In the genomic region with DNA sequence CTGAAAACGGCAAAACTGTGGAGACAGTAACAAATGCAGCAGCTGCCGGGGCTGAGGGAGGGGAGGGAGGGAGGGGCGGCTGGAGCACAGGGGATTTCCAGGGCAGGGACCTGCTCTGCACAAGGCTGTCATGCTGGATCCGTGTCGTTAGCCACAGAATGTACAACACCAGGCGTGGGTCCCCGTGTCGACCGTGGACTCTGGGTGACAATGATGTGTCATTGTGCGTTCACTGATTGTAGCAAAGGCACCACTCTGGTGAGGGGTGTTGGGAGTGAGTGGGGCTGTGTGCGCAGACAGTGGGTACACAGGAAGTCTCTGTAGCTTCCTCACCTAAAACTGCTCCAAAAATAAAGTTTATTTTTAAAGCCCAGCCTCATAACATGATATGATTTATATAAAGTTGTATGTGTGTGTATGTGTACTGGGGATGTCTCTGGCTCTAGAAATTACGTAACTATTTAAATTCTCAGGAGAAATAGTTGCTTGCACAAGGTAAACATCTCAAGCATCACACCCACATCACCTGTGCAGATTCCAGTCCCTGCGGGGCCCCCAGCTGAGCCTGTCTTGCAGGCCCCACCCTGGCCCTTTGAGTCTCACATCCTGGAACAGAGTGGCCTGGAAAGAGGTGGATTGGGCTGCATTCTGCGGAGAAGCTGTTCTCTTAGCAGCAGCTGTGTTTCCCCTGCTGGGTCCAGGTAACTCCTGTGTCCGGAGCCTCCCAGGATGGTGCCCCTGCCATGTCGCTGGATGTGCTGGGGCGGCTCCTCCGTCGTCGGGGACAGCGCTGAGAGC, we compare ENCODE assay signal across 17 cellular contexts.
A peak's percentile ranks its signal among the peaks of the same experiment; 100 is the strongest.
DNase-seq lines count a peak whose midpoint lies in the region; ATAC-seq and TF ChIP-seq lines count a peak whose summit lies in the region.
"Had no signal": no experiment of that assay in that cellular context is flagged by ENCODE, and none has a peak within 500 bp of the region (broad histone marks: within the 10 kb centered on the region; RNA-seq: fewer than 3 reads in every experiment).

No MANE protein-coding gene starts in this region.

- no peak overlapping the region for H3K4me3 Mint-ChIP-seq in activated naive CD4-positive, alpha-beta T cell treated with anti-CD3 and anti-CD28 coated beads, Interleukin-2, amount 10 ng/mL, durations not matched to agents 7 days and 5 days
- H3K4me3 Mint-ChIP-seq in type B pancreatic cell: peak overlapping the region; percentile 48
- no peak overlapping the region for H3K4me3 Mint-ChIP-seq in activated T-helper 2 cell treated with anti-CD3 and anti-CD28 coated beads, Interferon-gamma antibody, Interleukin-2, Interleukin-4, amounts not matched to agents 10 μg/mL and 5 μg/mL and 100 μg/mL, durations not matched to agents 14 hours and 24 hours and 36 hours (ENCODE audit: low read depth)
- H3K4me3 Mint-ChIP-seq: activated naive CD8-positive, alpha-beta T cell; neural progenitor cell had no signal

- H3K27me3 Mint-ChIP-seq in activated naive CD4-positive, alpha-beta T cell treated with anti-CD3 and anti-CD28 coated beads, Interleukin-2, amount 10 ng/mL, durations not matched to agents 7 days and 5 days: peaks cover 59% of the 10 kb centered on the region
- peaks cover 50% of the 10 kb centered on the region for H3K27me3 Mint-ChIP-seq in type B pancreatic cell
- peaks cover 34% of the 10 kb centered on the region for H3K27me3 Mint-ChIP-seq in activated T-helper 2 cell treated with anti-CD3 and anti-CD28 coated beads, Interferon-gamma antibody, Interleukin-2, Interleukin-4, amounts not matched to agents 10 μg/mL and 5 μg/mL and 100 μg/mL, durations not matched to agents 14 hours and 24 hours and 36 hours (ENCODE audit: low read depth)

- H3K27me3 ChIP-seq in hepatocyte: peaks cover 34% of the 10 kb centered on the region

- H4K20me1 ChIP-seq in hepatocyte (ENCODE audit: insufficient read depth, poor library complexity, severe bottlenecking): no peaks in the 10 kb centered on the region

- H3K36me3 ChIP-seq in hepatocyte (replicated peaks; ENCODE audit: insufficient read depth, low read depth): no peaks in the 10 kb centered on the region
- H3K36me3 ChIP-seq: colonic mucosa, neural progenitor cell, thoracic aorta had no signal

- no peak for DNase-seq in activated naive CD4-positive, alpha-beta T cell treated with anti-CD3 and anti-CD28 coated beads, Interleukin-2, amount 50 U/mL, for 72 hours (ENCODE audit: low spot score in 2 of 2)
- DNase-seq in activated naive CD4-positive, alpha-beta T cell treated with anti-CD3 and anti-CD28 coated beads, Interleukin-2, amount 10 ng/mL, durations not matched to agents 7 days and 5 days: no peak
- DNase-seq in NCI-H748 (lab: John Stamatoyannopoulos, UW; ENCODE audit: unreplicated experiment): peak; percentile 59
- peak; percentile 55 for DNase-seq in hepatocyte (ENCODE audit: low spot score)
- no peak for DNase-seq in type B pancreatic cell (ENCODE audit: extremely low spot score, unreplicated experiment)
- no peak for DNase-seq in activated T-helper 2 cell treated with anti-CD3 and anti-CD28 coated beads, Interferon-gamma antibody, Interleukin-2, Interleukin-4, amounts not matched to agents 10 μg/mL and 5 μg/mL and 100 μg/mL, durations not matched to agents 14 hours and 24 hours and 36 hours (ENCODE audit: low spot score)
- no peak for DNase-seq in HT-29 (ENCODE audit: low spot score)
- no peak for DNase-seq in occipital lobe (lab: John Stamatoyannopoulos, UW)
- DNase-seq: activated CD4-positive, alpha-beta T cell treated with anti-CD3 and anti-CD28 coated beads, Interleukin-2, amount 50 U/mL, for 48 hours; activated T-cell treated with anti-CD3 and anti-CD28 coated beads for 4 hours; colonic mucosa; KBM-7; NCI-H187; NCI-H446 had no signal

- no peak overlapping the region for H3K27ac ChIP-seq in hepatocyte
- H3K27ac ChIP-seq: colonic mucosa, neural progenitor cell, thoracic aorta had no signal

- CTCF ChIA-PET in activated naive CD4-positive, alpha-beta T cell treated with anti-CD3 and anti-CD28 coated beads, Interleukin-2, amount 10 ng/mL, durations not matched to agents 7 days and 5 days (lab: Charles Lee): interaction anchor here (1.4 to 1.8 kb wide), 2 partner anchors 15 to 20 kb away, joined by 3 to 7 read pairs; no protein-coding TSS in a partner anchor

- peaks cover 9% of the 10 kb centered on the region for H3K4me1 Mint-ChIP-seq in activated naive CD4-positive, alpha-beta T cell treated with anti-CD3 and anti-CD28 coated beads, Interleukin-2, amount 10 ng/mL, durations not matched to agents 7 days and 5 days
- H3K4me1 Mint-ChIP-seq in type B pancreatic cell (ENCODE audit: unreplicated experiment): no peaks in the 10 kb centered on the region
- H3K4me1 Mint-ChIP-seq in activated T-helper 2 cell treated with anti-CD3 and anti-CD28 coated beads, Interferon-gamma antibody, Interleukin-2, Interleukin-4, amounts not matched to agents 10 μg/mL and 5 μg/mL and 100 μg/mL, durations not matched to agents 14 hours and 24 hours and 36 hours (ENCODE audit: low read depth): no peaks in the 10 kb centered on the region

- H3K9me2 ChIP-seq in hepatocyte (replicated peaks; ENCODE audit: insufficient read depth): no peaks in the 10 kb centered on the region

- H3K27ac Mint-ChIP-seq in activated naive CD4-positive, alpha-beta T cell treated with anti-CD3 and anti-CD28 coated beads, Interleukin-2, amount 50 U/mL, for 72 hours: no peak overlapping the region
- no peak overlapping the region for H3K27ac Mint-ChIP-seq in activated naive CD4-positive, alpha-beta T cell treated with anti-CD3 and anti-CD28 coated beads, Interleukin-2, amount 10 ng/mL, durations not matched to agents 7 days and 5 days
- H3K27ac Mint-ChIP-seq in type B pancreatic cell: peak overlapping the region; percentile 69
- H3K27ac Mint-ChIP-seq in activated T-helper 2 cell treated with anti-CD3 and anti-CD28 coated beads, Interferon-gamma antibody, Interleukin-2, Interleukin-4, amounts not matched to agents 10 μg/mL and 5 μg/mL and 100 μg/mL, durations not matched to agents 14 hours and 24 hours and 36 hours: no peak overlapping the region
- H3K27ac Mint-ChIP-seq: activated naive CD8-positive, alpha-beta T cell; neural progenitor cell had no signal

- 58% methylated on average over 21 of the region's 21 CpGs for WGBS in hepatocyte (ENCODE audit: low lambda C conversion rate, missing lambda C conversion rate)

- H2AFZ ChIP-seq in hepatocyte: no peak overlapping the region
- H2AFZ ChIP-seq: neural progenitor cell had no signal

- no peak overlapping the region for H3K4me3 ChIP-seq in hepatocyte
- H3K4me3 ChIP-seq: colonic mucosa, neural progenitor cell, thoracic aorta had no signal

- H3K36me3 Mint-ChIP-seq in activated naive CD4-positive, alpha-beta T cell treated with anti-CD3 and anti-CD28 coated beads, Interleukin-2, amount 50 U/mL, for 72 hours: peaks cover 17 to 27% of the 10 kb centered on the region in 2 donors
- H3K36me3 Mint-ChIP-seq in activated naive CD4-positive, alpha-beta T cell treated with anti-CD3 and anti-CD28 coated beads, Interleukin-2, amount 10 ng/mL, durations not matched to agents 7 days and 5 days: no peaks in the 10 kb centered on the region
- H3K36me3 Mint-ChIP-seq in type B pancreatic cell: no peaks in the 10 kb centered on the region
- H3K36me3 Mint-ChIP-seq in activated T-helper 2 cell treated with anti-CD3 and anti-CD28 coated beads, Interferon-gamma antibody, Interleukin-2, Interleukin-4, amounts not matched to agents 10 μg/mL and 5 μg/mL and 100 μg/mL, durations not matched to agents 14 hours and 24 hours and 36 hours (ENCODE audit: low read depth): no peaks in the 10 kb centered on the region
- H3K36me3 Mint-ChIP-seq: activated naive CD8-positive, alpha-beta T cell; neural progenitor cell had no signal

- H3K9me3 Mint-ChIP-seq in activated naive CD4-positive, alpha-beta T cell treated with anti-CD3 and anti-CD28 coated beads, Interleukin-2, amount 50 U/mL, for 72 hours: peaks cover 6 to 7% of the 10 kb centered on the region in 2 donors
- H3K9me3 Mint-ChIP-seq in activated naive CD4-positive, alpha-beta T cell treated with anti-CD3 and anti-CD28 coated beads, Interleukin-2, amount 10 ng/mL, durations not matched to agents 7 days and 5 days: peaks cover 7% of the 10 kb centered on the region
- peaks cover 6% of the 10 kb centered on the region for H3K9me3 Mint-ChIP-seq in type B pancreatic cell
- peaks cover 7% of the 10 kb centered on the region for H3K9me3 Mint-ChIP-seq in activated T-helper 2 cell treated with anti-CD3 and anti-CD28 coated beads, Interferon-gamma antibody, Interleukin-2, Interleukin-4, amounts not matched to agents 10 μg/mL and 5 μg/mL and 100 μg/mL, durations not matched to agents 14 hours and 24 hours and 36 hours

- H3K4me2 ChIP-seq in hepatocyte: no peak overlapping the region

- TF ChIP-seq CTCF in hepatocyte (IDR thresholded peaks at IDR 0.05; ENCODE audit: poor library complexity) (no peak), type B pancreatic cell (conservative IDR thresholded peaks at IDR 0.05) (no peak)

- no peaks in the 10 kb centered on the region for H3K9me3 ChIP-seq in hepatocyte (ENCODE audit: low read depth)
- H3K9me3 ChIP-seq: colonic mucosa had no signal

- intact Hi-C loops in activated T-helper 2 cell treated with anti-CD3 and anti-CD28 coated beads, Interferon-gamma antibody, Interleukin-2, Interleukin-4, amounts not matched to agents 10 μg/mL and 5 μg/mL and 100 μg/mL, durations not matched to agents 14 hours and 24 hours and 36 hours (cut with micrococcal nuclease): no loop called here

- no peaks in the 10 kb centered on the region for H3K4me1 ChIP-seq in hepatocyte (ENCODE audit: insufficient read depth)
- H3K4me1 ChIP-seq: colonic mucosa, neural progenitor cell had no signal

- peak; percentile 30 to 62 for ATAC-seq in activated naive CD4-positive, alpha-beta T cell treated with anti-CD3 and anti-CD28 coated beads, Interleukin-2, amount 50 U/mL, for 72 hours

- H3K79me2 ChIP-seq in hepatocyte: no peaks in the 10 kb centered on the region

Comparison
In these comparisons a context has a peak if more than half of its experiments do, and no peak if none do; other contexts are left out.
1. DNase-seq: peak in NCI-H748 (single experiment) and hepatocyte (single experiment); none in activated naive CD4-positive, alpha-beta T cell treated with anti-CD3 and anti-CD28 coated beads, Interleukin-2, amount 50 U/mL, for 72 hours (0 of 2), activated naive CD4-positive, alpha-beta T cell treated with anti-CD3 and anti-CD28 coated beads, Interleukin-2, amount 10 ng/mL, durations not matched to agents 7 days and 5 days (single experiment), type B pancreatic cell (single experiment), activated T-helper 2 cell treated with anti-CD3 and anti-CD28 coated beads, Interferon-gamma antibody, Interleukin-2, Interleukin-4, amounts not matched to agents 10 μg/mL and 5 μg/mL and 100 μg/mL, durations not matched to agents 14 hours and 24 hours and 36 hours (single experiment), HT-29 (single experiment) and occipital lobe (single experiment).